ENCODE assay signal across 8 cellular contexts in the genomic region with DNA sequence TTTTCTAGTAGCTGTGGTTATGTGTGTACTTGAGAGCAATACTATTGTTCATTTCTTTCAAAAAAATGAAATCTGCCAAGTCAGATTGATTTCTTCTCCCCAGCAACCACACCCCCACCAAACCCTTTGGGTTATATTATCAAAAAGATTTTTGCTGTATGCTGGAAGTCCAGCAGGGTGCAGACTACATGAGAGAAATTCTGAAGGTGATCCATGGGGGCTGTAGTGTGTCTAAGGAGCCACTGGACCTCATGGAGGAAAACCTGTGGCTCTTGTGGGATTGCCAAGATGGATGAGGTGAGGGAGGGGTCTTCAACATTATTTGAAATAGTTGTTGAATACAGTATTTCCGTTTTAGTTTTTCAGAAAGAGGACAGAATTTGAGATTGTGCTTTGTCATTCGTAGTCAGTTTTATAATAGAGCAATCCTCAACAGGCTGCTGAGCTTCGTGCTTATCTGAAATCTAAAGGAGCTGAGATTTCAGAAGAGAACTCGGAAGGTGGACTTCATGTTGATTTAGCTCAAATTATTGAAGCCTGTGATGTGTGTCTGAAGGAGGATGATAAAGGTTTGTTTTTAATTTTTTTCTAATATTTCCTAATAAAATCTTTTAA. TPM values are rescaled to one million over a fixed set of nuclear protein-coding genes. Genes with fewer than 3 reads are reported as not detected.
DNase-seq lines count a peak whose midpoint lies in the region; ATAC-seq and TF ChIP-seq lines count a peak whose summit lies in the region.

No MANE protein-coding gene starts in this region.

- H3K36me3 ChIP-seq in heart left ventricle = peaks cover 0 to 48% (median 30%) of the 10 kb centered on the region in 9 donors

- H3K4me1 Mint-ChIP-seq in Calu3 (ENCODE audit: low read depth, unreplicated experiment) = no peaks in the 10 kb centered on the region
- peaks cover 25% of the 10 kb centered on the region for H3K4me1 Mint-ChIP-seq in HFFc6 (ENCODE audit: low read depth)
- H3K4me1 Mint-ChIP-seq in WTC11 = peaks cover 25% of the 10 kb centered on the region

- H3K36me3 Mint-ChIP-seq in Calu3 (ENCODE audit: insufficient read depth, unreplicated experiment) (peaks cover 51% of the 10 kb centered on the region), HFFc6 (ENCODE audit: low read depth) (peaks cover 37% of the 10 kb centered on the region), WTC11 (peaks cover 28% of the 10 kb centered on the region)

- no peak overlapping the region for H3K27ac ChIP-seq in heart left ventricle

- intact Hi-C loops in Calu3 (cut with micrococcal nuclease; ENCODE audit: unreplicated experiment) = loop anchor here (2.0 to 5.0 kb wide), 2 partner anchors 121 to 206 kb away; no protein-coding TSS in a partner anchor
- intact Hi-C loops in heart left ventricle (cut with DNase I) = loop anchor here in 5 of 10 donors (10.0 kb wide), 4 partner anchors 152 to 262 kb away; partner anchors contain the start of genes WT1 (in 2 of the 5) and CCDC73 (in 1 of the 5)

- no peak for TF ChIP-seq POLR2A in heart left ventricle (IDR thresholded peaks at IDR 0.05)

- CTCF ChIA-PET in Calu3 (lab: Charles Lee) (no interaction called here), WTC11 (lab: Charles Lee) (no interaction called here)

- H3K27me3 Mint-ChIP-seq in Calu3 (ENCODE audit: unreplicated experiment) = no peaks in the 10 kb centered on the region
- H3K27me3 Mint-ChIP-seq in HFFc6 (ENCODE audit: insufficient read depth) = no peaks in the 10 kb centered on the region; the same call in 1 of the 2 replicates
- no peaks in the 10 kb centered on the region for H3K27me3 Mint-ChIP-seq in WTC11 (ENCODE audit: low read depth)

- DNase-seq in Calu3 (peak; percentile 24), HFFc6 (peak; percentile 30), WTC11 (ENCODE audit: low spot score) (no peak), left kidney (ENCODE audit: low read depth, low spot score) (peak; percentile 39), heart left ventricle (no peak)
- no peak for DNase-seq in activated effector memory CD4-positive, alpha-beta T cell treated with anti-CD3 and anti-CD28 coated beads, Interleukin-2, amount 50 U/mL, for 16 hours

- no peak overlapping the region for H3K27ac Mint-ChIP-seq in Calu3 (ENCODE audit: unreplicated experiment)
- peak overlapping the region; percentile 81 for H3K27ac Mint-ChIP-seq in HFFc6
- H3K27ac Mint-ChIP-seq in WTC11 = 0 out of 2 replicates have a peak overlapping the region, but pooled peaks have one; percentile 36

- peaks cover 0 to 50% (median 25%) of the 10 kb centered on the region in 12 donors for H3K4me1 ChIP-seq in heart left ventricle

- H3K9me3 ChIP-seq in heart left ventricle = no peaks in the 10 kb centered on the region

- ATAC-seq in WTC11 (no peak), HG03135 (IDR thresholded peaks at IDR 0.05; ENCODE audit: unreplicated experiment) (no peak), HG03520 (IDR thresholded peaks at IDR 0.05; ENCODE audit: unreplicated experiment) (no peak), heart left ventricle (no peak)

- H3K4me3 ChIP-seq in heart left ventricle = no peak overlapping the region

- no peaks in the 10 kb centered on the region for H3K27me3 ChIP-seq in heart left ventricle

- peak overlapping the region; percentile 31 for H3K4me3 Mint-ChIP-seq in Calu3 (ENCODE audit: low read depth, unreplicated experiment)
- peak overlapping the region; percentile 52 for H3K4me3 Mint-ChIP-seq in HFFc6
- H3K4me3 Mint-ChIP-seq in WTC11 = peak overlapping the region; percentile 98

- TF ChIP-seq CTCF in Calu3 (IDR thresholded peaks at IDR 0.05; ENCODE audit: unreplicated experiment) (no peak), HFFc6 (IDR thresholded peaks at IDR 0.05) (peak; percentile 64), WTC11 (IDR thresholded peaks at IDR 0.05) (no peak), heart left ventricle (IDR thresholded peaks at IDR 0.05) (peak in 3 of 12 donors; percentile 8 to 25 (median 15))

- POLR2A ChIA-PET in WTC11 (lab: Charles Lee) = no interaction called here

- no peaks in the 10 kb centered on the region for H3K9me3 Mint-ChIP-seq in Calu3 (ENCODE audit: low read depth, unreplicated experiment)
- H3K9me3 Mint-ChIP-seq in HFFc6 = peaks cover 4% of the 10 kb centered on the region; the same call in 1 of the 2 replicates
- no peaks in the 10 kb centered on the region for H3K9me3 Mint-ChIP-seq in WTC11

- 55 to 65% (median 62%) methylated on average over 4 of the region's 4 CpGs for WGBS in heart left ventricle, 4 donors

- BruUV-seq in Calu3 (replicated peaks; lab: Mats Ljungman, UMichigan) = no TSS peak

TF ChIP-seq in WTC11, 78 proteins besides CTCF, POLR2A, EP300 and RAD21:
- TF ChIP-seq, protein P1, sequence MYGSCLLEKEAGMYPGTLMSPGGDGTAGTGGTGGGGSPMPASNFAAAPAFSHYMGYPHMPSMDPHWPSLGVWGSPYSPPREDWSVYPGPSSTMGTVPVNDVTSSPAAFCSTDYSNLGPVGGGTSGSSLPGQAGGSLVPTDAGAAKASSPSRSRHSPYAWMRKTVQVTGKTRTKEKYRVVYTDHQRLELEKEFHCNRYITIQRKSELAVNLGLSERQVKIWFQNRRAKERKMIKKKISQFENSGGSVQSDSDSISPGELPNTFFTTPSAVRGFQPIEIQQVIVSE (CRISPR knock-in tag; IDR thresholded peaks at IDR 0.05; ENCODE audit: borderline replicate concordance) = no peak
- TF ChIP-seq, protein P2, sequence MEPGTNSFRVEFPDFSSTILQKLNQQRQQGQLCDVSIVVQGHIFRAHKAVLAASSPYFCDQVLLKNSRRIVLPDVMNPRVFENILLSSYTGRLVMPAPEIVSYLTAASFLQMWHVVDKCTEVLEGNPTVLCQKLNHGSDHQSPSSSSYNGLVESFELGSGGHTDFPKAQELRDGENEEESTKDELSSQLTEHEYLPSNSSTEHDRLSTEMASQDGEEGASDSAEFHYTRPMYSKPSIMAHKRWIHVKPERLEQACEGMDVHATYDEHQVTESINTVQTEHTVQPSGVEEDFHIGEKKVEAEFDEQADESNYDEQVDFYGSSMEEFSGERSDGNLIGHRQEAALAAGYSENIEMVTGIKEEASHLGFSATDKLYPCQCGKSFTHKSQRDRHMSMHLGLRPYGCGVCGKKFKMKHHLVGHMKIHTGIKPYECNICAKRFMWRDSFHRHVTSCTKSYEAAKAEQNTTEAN (CRISPR knock-in tag; IDR thresholded peaks at IDR 0.05) = no peak
- TF ChIP-seq, protein P3, sequence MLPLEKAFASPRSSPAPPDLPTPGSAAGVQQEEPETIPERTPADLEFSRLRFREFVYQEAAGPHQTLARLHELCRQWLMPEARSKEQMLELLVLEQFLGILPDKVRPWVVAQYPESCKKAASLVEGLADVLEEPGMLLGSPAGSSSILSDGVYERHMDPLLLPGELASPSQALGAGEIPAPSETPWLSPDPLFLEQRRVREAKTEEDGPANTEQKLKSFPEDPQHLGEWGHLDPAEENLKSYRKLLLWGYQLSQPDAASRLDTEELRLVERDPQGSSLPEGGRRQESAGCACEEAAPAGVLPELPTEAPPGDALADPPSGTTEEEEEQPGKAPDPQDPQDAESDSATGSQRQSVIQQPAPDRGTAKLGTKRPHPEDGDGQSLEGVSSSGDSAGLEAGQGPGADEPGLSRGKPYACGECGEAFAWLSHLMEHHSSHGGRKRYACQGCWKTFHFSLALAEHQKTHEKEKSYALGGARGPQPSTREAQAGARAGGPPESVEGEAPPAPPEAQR (CRISPR knock-in tag; IDR thresholded peaks at IDR 0.05) = no peak
- TF ChIP-seq SMAD4 (CRISPR knock-in tag; IDR thresholded peaks at IDR 0.05) (no peak), ETV6 (CRISPR knock-in tag; IDR thresholded peaks at IDR 0.05) (no peak)
- TF ChIP-seq, protein P4, sequence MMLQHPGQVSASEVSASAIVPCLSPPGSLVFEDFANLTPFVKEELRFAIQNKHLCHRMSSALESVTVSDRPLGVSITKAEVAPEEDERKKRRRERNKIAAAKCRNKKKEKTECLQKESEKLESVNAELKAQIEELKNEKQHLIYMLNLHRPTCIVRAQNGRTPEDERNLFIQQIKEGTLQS (CRISPR knock-in tag; conservative IDR thresholded peaks at IDR 0.05) = no peak
- TF ChIP-seq, protein P5, sequence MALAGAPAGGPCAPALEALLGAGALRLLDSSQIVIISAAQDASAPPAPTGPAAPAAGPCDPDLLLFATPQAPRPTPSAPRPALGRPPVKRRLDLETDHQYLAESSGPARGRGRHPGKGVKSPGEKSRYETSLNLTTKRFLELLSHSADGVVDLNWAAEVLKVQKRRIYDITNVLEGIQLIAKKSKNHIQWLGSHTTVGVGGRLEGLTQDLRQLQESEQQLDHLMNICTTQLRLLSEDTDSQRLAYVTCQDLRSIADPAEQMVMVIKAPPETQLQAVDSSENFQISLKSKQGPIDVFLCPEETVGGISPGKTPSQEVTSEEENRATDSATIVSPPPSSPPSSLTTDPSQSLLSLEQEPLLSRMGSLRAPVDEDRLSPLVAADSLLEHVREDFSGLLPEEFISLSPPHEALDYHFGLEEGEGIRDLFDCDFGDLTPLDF (CRISPR knock-in tag; IDR thresholded peaks at IDR 0.05) = no peak

RNA-seq across cellular contexts. Expression of gene EIF3M, which starts 3.1 kb away (rescaled TPM):
- 270 and 275 TPM in 2 replicates for total RNA-seq in Calu3 (2022)
- 100 to 1,000 TPM; 250 to 290 (median 271) TPM for total RNA-seq in HFFc6 (2021; fragmentation: NEBNext Ultra II Directional; extraction: Animal tissue kit (Norgen Biotek cat#: 25700))
- 320 to 365 TPM (median 321 TPM) in 3 replicates for total RNA-seq in WTC11 (2021)
- total RNA-seq in heart left ventricle = 100 to 1,000 TPM; 143 to 269 (median 172) TPM
- 100 to 1,000 TPM; 183 to 353 TPM for polyA plus RNA-seq in heart left ventricle

Comparison
In these comparisons a context has a peak if more than half of its experiments do, and no peak if none do; other contexts are left out.
1. DNase-seq: peak in Calu3 (single experiment), HFFc6 (single experiment) and left kidney (single experiment); none in WTC11 (single experiment), heart left ventricle (0 of 5) and activated effector memory CD4-positive, alpha-beta T cell treated with anti-CD3 and anti-CD28 coated beads, Interleukin-2, amount 50 U/mL, for 16 hours (single experiment).
2. H3K4me3 Mint-ChIP-seq: peak in every context shown above with its lines; median percentile 98 in WTC11; 52 in HFFc6; 31 in Calu3.